In the genomic region with DNA sequence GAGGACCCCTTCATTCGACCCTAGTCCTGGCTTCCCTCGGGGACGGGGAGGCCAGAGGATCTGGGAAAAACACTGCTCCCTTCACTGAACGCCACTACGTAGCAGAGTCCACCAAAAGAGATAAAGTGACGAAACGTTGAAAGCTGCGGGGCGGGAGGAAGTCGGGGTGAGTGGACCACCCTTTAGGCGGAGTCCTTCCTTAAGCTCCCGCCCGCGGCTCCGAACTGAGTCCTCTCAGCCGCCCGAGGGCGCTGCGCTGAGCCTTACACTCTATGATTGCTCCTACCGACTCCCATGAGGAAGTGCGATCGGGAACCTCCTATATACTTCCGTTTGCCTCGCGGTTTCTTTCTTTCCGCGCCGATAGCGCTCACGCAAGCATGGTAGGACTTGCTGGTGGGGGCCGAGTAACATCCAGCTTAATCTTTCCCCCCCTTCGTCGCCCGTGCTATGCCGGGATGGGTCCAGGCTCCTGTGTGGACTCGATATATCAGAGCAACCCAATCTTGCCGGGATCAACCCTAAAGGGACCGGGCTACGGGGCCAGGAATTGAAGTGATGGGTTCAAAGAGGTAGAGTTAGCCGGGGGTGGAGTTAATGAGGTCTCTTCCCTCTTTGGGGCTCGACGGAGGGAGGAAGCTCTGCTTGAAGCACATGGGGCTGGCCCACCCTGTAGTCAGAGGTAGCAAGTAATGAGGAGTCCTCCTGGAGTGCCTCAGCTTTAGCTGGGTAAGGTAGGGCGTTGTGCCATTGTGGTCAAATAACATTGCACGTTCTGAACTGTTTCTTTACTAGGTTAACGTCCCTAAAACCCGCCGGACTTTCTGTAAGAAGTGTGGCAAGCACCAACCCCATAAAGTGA, we compare ENCODE assay signal across 8 cellular contexts. TPM values are rescaled to one million over a fixed set of nuclear protein-coding genes. Genes with fewer than 3 reads are reported as not detected.
DNase-seq lines count a peak whose midpoint lies in the region; ATAC-seq lines count a peak whose summit lies in the region.

A gene (plus strand): TSS at position 348 of the 862 bp plus-strand sequence. CDS start 33 bp downstream, at position 381.

- peaks cover 4% of the 10 kb centered on the region for H3K4me1 ChIP-seq in endocrine pancreas (ENCODE audit: control insufficient read depth, insufficient read depth, low read length)

- no peaks in the 10 kb centered on the region for H3K27me3 ChIP-seq in endocrine pancreas (ENCODE audit: control insufficient read depth, insufficient read depth, low read length)

- no peaks in the 10 kb centered on the region for H3K36me3 ChIP-seq in endocrine pancreas (ENCODE audit: control insufficient read depth, insufficient read depth, low read length)

- no peaks in the 10 kb centered on the region for H3K9me3 ChIP-seq in endocrine pancreas (ENCODE audit: control insufficient read depth, low read length)

- peak within 1 kb of the TSS; percentile 80 for H3K4me3 ChIP-seq in endocrine pancreas (ENCODE audit: control insufficient read depth, insufficient read depth, low read length)

- peak; percentile 70 for ATAC-seq in GM19468 (IDR thresholded peaks at IDR 0.05; ENCODE audit: extremely low read depth, unreplicated experiment)

- DNase-seq in COLO668 (lab: John Stamatoyannopoulos, UW; ENCODE audit: unreplicated experiment) (peak; percentile 89), HS-5 (ENCODE audit: low read depth) (peak; percentile 60), NK-92 (lab: John Stamatoyannopoulos, UW; ENCODE audit: unreplicated experiment) (peak; percentile 1), mesenteric fat pad (ENCODE audit: low spot score) (peak; percentile 94)
- peak; percentile 90 for DNase-seq in activated CD8-positive, alpha-beta memory T cell treated with anti-CD3 and anti-CD28 coated beads for 24 hours
- DNase-seq in stimulated activated CD8-positive, alpha-beta memory T cell treated with anti-CD3 and anti-CD28 coated beads, Interleukin-15, amount 100 ng/mL, for 24 hours (ENCODE audit: low read depth): peak; percentile 54

- H3K9ac ChIP-seq in endocrine pancreas (ENCODE audit: control insufficient read depth, insufficient read depth, low read length): peak within 1 kb of the TSS; percentile 51

RNA-seq across cellular contexts. Expression of the gene that starts here (rescaled TPM):
- 140 TPM for total RNA-seq in mesenteric fat pad

Comparison
In these comparisons a context has a peak if more than half of its experiments do, and no peak if none do; other contexts are left out.
1. Peak in every context shown above with its lines: DNase-seq, ATAC-seq and H3K4me3 ChIP-seq.
2. DNase-seq: peak in every context shown above with its lines; median percentile 94 in mesenteric fat pad; 90 in activated CD8-positive, alpha-beta memory T cell treated with anti-CD3 and anti-CD28 coated beads for 24 hours; 89 in COLO668; 60 in HS-5; 54 in stimulated activated CD8-positive, alpha-beta memory T cell treated with anti-CD3 and anti-CD28 coated beads, Interleukin-15, amount 100 ng/mL, for 24 hours; 1 in NK-92.